ENCODE assay signal across 8 cellular contexts in genomic region chr13:31045621-31046081, GRCh38.
A peak's percentile ranks its signal among the peaks of the same experiment; 100 is the strongest.
DNase-seq lines count a peak whose midpoint lies in the region; ATAC-seq and TF ChIP-seq lines count a peak whose summit lies in the region.

No MANE protein-coding gene starts in this region.

- no peaks in the 10 kb centered on the region for H3K9me3 Mint-ChIP-seq in central memory CD8-positive, alpha-beta T cell
- H3K9me3 Mint-ChIP-seq in stimulated activated naive B cell treated with anti-CD40 and anti-IgM and Interleukin-4, amounts not matched to agents 10 μg/mL and 1 μg/mL and 100 μg/mL, for 72 hours: no peaks in the 10 kb centered on the region

- peak overlapping the region; percentile 73 to 86 for H3K27ac ChIP-seq in mucosa of rectum (ENCODE audit: low read depth in 2 of 2, low read length in 2 of 2)

- peak overlapping the region; percentile 35 for H3K4me3 Mint-ChIP-seq in central memory CD8-positive, alpha-beta T cell
- H3K4me3 Mint-ChIP-seq in stimulated activated naive B cell treated with anti-CD40 and anti-IgM and Interleukin-4, amounts not matched to agents 10 μg/mL and 1 μg/mL and 100 μg/mL, for 72 hours: peak overlapping the region; percentile 40 to 51

- peak; percentile 54 for ATAC-seq in central memory CD8-positive, alpha-beta T cell (replicated peaks; ENCODE audit: extremely low read depth, poor library complexity, severe bottlenecking)
- ATAC-seq in stimulated activated naive B cell treated with anti-CD40 and anti-IgM and Interleukin-4, amounts not matched to agents 10 μg/mL and 1 μg/mL and 100 μg/mL, for 72 hours (replicated peaks): peak; percentile 79 to 80
- no peak for ATAC-seq in HG02840 (IDR thresholded peaks at IDR 0.05; ENCODE audit: low FRiP score, unreplicated experiment)

- H3K36me3 ChIP-seq in mucosa of rectum (ENCODE audit: control insufficient read depth in 2 of 2, insufficient read depth in 2 of 2, low read length in 2 of 2): no peaks in the 10 kb centered on the region

- H3K4me1 ChIP-seq in mucosa of rectum (ENCODE audit: control insufficient read depth in 2 of 2, insufficient read depth in 2 of 2, low read length in 2 of 2): peaks cover 22 to 26% of the 10 kb centered on the region in 2 donors

- peaks cover 19% of the 10 kb centered on the region for H3K27me3 Mint-ChIP-seq in central memory CD8-positive, alpha-beta T cell
- H3K27me3 Mint-ChIP-seq in stimulated activated naive B cell treated with anti-CD40 and anti-IgM and Interleukin-4, amounts not matched to agents 10 μg/mL and 1 μg/mL and 100 μg/mL, for 72 hours: peaks cover 28 to 32% of the 10 kb centered on the region in 2 donors

- DNase-seq in GM12865 (ENCODE audit: low read depth) (peak; percentile 53), HT1080 (ENCODE audit: low read depth) (peak; percentile 96), NCI-H446 (lab: John Stamatoyannopoulos, UW) (no peak)
- peak; percentile 56 to 57 for DNase-seq in activated CD4-positive, alpha-beta T cell treated with anti-CD3 and anti-CD28 coated beads for 24 hours (ENCODE audit: low read depth in 2 of 2)
- no peak for DNase-seq in central memory CD8-positive, alpha-beta T cell (ENCODE audit: low spot score in 2 of 2)
- peak; percentile 59 for DNase-seq in stimulated activated naive B cell treated with anti-CD40 and anti-IgM and Interleukin-4, amounts not matched to agents 10 μg/mL and 1 μg/mL and 100 μg/mL, for 72 hours

- TF ChIP-seq CTCF in GM12865 (IDR thresholded peaks at IDR 0.05; ENCODE audit: insufficient read depth, low read depth, low read length, missing control alignments): no peak

- H3K4me3 ChIP-seq in GM12865 (ENCODE audit: low read depth, low read length) (no peak overlapping the region), mucosa of rectum (ENCODE audit: low read length in 2 of 2) (peak overlapping the region; percentile 8 to 19)

- H3K36me3 Mint-ChIP-seq in central memory CD8-positive, alpha-beta T cell (ENCODE audit: insufficient read depth): no peaks in the 10 kb centered on the region
- H3K36me3 Mint-ChIP-seq in stimulated activated naive B cell treated with anti-CD40 and anti-IgM and Interleukin-4, amounts not matched to agents 10 μg/mL and 1 μg/mL and 100 μg/mL, for 72 hours: no peaks in the 10 kb centered on the region

- peak overlapping the region; percentile 21 to 47 for H3K9ac ChIP-seq in mucosa of rectum (ENCODE audit: low read depth in 1 of 2, low read length in 2 of 2)

- H3K4me1 Mint-ChIP-seq in central memory CD8-positive, alpha-beta T cell: peaks cover 18% of the 10 kb centered on the region
- H3K4me1 Mint-ChIP-seq in stimulated activated naive B cell treated with anti-CD40 and anti-IgM and Interleukin-4, amounts not matched to agents 10 μg/mL and 1 μg/mL and 100 μg/mL, for 72 hours: peaks cover 26 to 47% of the 10 kb centered on the region in 2 donors

- peaks cover 0 to 6% of the 10 kb centered on the region in 2 donors for H3K27me3 ChIP-seq in mucosa of rectum (ENCODE audit: control insufficient read depth in 2 of 2, insufficient read depth in 2 of 2, low read length in 2 of 2)

- H3K9me3 ChIP-seq in mucosa of rectum (ENCODE audit: control insufficient read depth in 2 of 2, low read length in 2 of 2): no peaks in the 10 kb centered on the region

- H3K27ac Mint-ChIP-seq in central memory CD8-positive, alpha-beta T cell (ENCODE audit: low read depth): no peak overlapping the region
- peak overlapping the region; percentile 57 for H3K27ac Mint-ChIP-seq in stimulated activated naive B cell treated with anti-CD40 and anti-IgM and Interleukin-4, amounts not matched to agents 10 μg/mL and 1 μg/mL and 100 μg/mL, for 72 hours

Comparison
In these comparisons a context has a peak if more than half of its experiments do, and no peak if none do; other contexts are left out.
1. DNase-seq: peak in GM12865 (single experiment), HT1080 (single experiment), activated CD4-positive, alpha-beta T cell treated with anti-CD3 and anti-CD28 coated beads for 24 hours (2 of 2) and stimulated activated naive B cell treated with anti-CD40 and anti-IgM and Interleukin-4, amounts not matched to agents 10 μg/mL and 1 μg/mL and 100 μg/mL, for 72 hours (single experiment); none in central memory CD8-positive, alpha-beta T cell (0 of 2) and NCI-H446 (0 of 2).